8 cellular contexts compared by ENCODE assay signal in the genomic region with DNA sequence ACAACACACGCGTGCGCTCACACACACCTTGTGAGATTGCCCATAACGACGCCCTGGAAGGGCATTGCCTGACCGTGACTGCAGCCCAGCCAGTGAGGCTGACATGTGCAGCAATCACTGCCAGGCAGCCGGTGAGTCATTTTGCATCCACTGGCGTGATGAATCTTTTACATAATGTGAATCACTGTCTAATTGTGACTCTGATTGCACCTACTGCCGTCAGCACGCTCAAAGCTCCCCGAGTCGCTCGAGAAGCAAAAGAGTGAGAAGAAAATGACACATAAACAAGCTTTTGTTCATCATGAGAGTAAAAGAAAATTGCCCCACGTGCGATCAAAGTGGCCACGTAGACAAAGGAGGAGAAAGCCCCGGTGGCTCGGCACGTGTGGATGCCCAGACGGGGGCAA.
A peak's percentile ranks its signal among the peaks of the same experiment; 100 is the strongest.
DNase-seq lines count a peak whose midpoint lies in the region; ATAC-seq and TF ChIP-seq lines count a peak whose summit lies in the region.

No MANE protein-coding gene starts in this region.

- H3K9me3 ChIP-seq in upper lobe of left lung = no peaks in the 10 kb centered on the region
- H3K9me3 ChIP-seq in spleen = no peaks in the 10 kb centered on the region

- intact Hi-C loops in spleen (cut with DNase I; ENCODE audit: low total_unique reads) = no loop called here

- peaks cover 44% of the 10 kb centered on the region for H3K4me1 Mint-ChIP-seq in activated T-cell treated with anti-CD3 and anti-CD28 coated beads, Interleukin-2, amount 50 U/mL, for 24 hours (ENCODE audit: low read depth)
- no peaks in the 10 kb centered on the region for H3K4me1 Mint-ChIP-seq in glutamatergic neuron (ENCODE audit: low read depth, unreplicated experiment)

- H3K27me3 ChIP-seq in upper lobe of left lung (no peaks in the 10 kb centered on the region), spleen (replicated peaks in 1 of 7) (peaks cover 0 to 38% (median 3%) of the 10 kb centered on the region in 7 donors)

- H3K27ac ChIP-seq in upper lobe of left lung (no peak overlapping the region), spleen (no peak overlapping the region)

- H3K36me3 Mint-ChIP-seq in activated T-cell treated with anti-CD3 and anti-CD28 coated beads, Interleukin-2, amount 50 U/mL, for 24 hours (ENCODE audit: low read depth) = no peaks in the 10 kb centered on the region
- H3K36me3 Mint-ChIP-seq in glutamatergic neuron (ENCODE audit: unreplicated experiment) = peaks cover 4% of the 10 kb centered on the region

- H3K27me3 Mint-ChIP-seq in activated T-cell treated with anti-CD3 and anti-CD28 coated beads, Interleukin-2, amount 50 U/mL, for 24 hours = peaks cover 60% of the 10 kb centered on the region
- H3K27me3 Mint-ChIP-seq in glutamatergic neuron (ENCODE audit: unreplicated experiment) = peaks cover 2% of the 10 kb centered on the region

- DNase-seq in activated CD4-positive, alpha-beta T cell treated with anti-CD3 and anti-CD28 coated beads for 24 hours (ENCODE audit: low read depth in 2 of 2) = peak; percentile 26 to 30
- no peak for DNase-seq in activated CD4-positive, alpha-beta T cell treated with anti-CD3 and anti-CD28 coated beads for 1 hour
- peak; percentile 57 for DNase-seq in activated T-cell treated with anti-CD3 and anti-CD28 coated beads, Interleukin-2, amount 50 U/mL, for 24 hours
- peak; percentile 12 to 39 for DNase-seq in stimulated activated CD8-positive, alpha-beta memory T cell treated with anti-CD3 and anti-CD28 coated beads, Interleukin-2, amount 100 ng/mL, for 48 hours (ENCODE audit: low read depth in 2 of 2)
- DNase-seq in glutamatergic neuron (no peak), upper lobe of left lung (no peak), spleen (no peak)

- TF ChIP-seq CTCF in glutamatergic neuron (IDR thresholded peaks at IDR 0.05; ENCODE audit: partially characterized antibody, unreplicated experiment) (no peak), upper lobe of left lung (IDR thresholded peaks at IDR 0.05) (no peak), spleen (IDR thresholded peaks at IDR 0.05 in 8 of 11, conservative IDR thresholded peaks at IDR 0.05 in 3 of 11) (no peak)

- H3K4me1 ChIP-seq in upper lobe of left lung (no peaks in the 10 kb centered on the region), spleen (no peaks in the 10 kb centered on the region)

- TF ChIP-seq POLR2A in upper lobe of left lung (IDR thresholded peaks at IDR 0.05) = no peak
- TF ChIP-seq POLR2A in spleen (IDR thresholded peaks at IDR 0.05) = no peak

- peak overlapping the region; percentile 84 for H3K27ac Mint-ChIP-seq in activated T-cell treated with anti-CD3 and anti-CD28 coated beads, Interleukin-2, amount 50 U/mL, for 24 hours
- H3K27ac Mint-ChIP-seq in glutamatergic neuron (ENCODE audit: unreplicated experiment) = no peak overlapping the region

- H3K36me3 ChIP-seq in upper lobe of left lung (no peaks in the 10 kb centered on the region), spleen (no peaks in the 10 kb centered on the region)

- TF ChIP-seq EP300 in upper lobe of left lung (IDR thresholded peaks at IDR 0.05) = no peak

- no peak overlapping the region for H3K4me3 Mint-ChIP-seq in activated T-cell treated with anti-CD3 and anti-CD28 coated beads, Interleukin-2, amount 50 U/mL, for 24 hours
- no peak overlapping the region for H3K4me3 Mint-ChIP-seq in glutamatergic neuron (ENCODE audit: unreplicated experiment)

- H3K4me3 ChIP-seq in upper lobe of left lung (no peak overlapping the region), spleen (no peak overlapping the region)

- 82 to 85% methylated on average over 14 to 20 of the region's 20 CpGs for WGBS in upper lobe of left lung, 2 donors
- 73 to 89% (median 80%) methylated on average over 20 of the region's 20 CpGs for WGBS in spleen, 5 donors

- ATAC-seq in HG03103 (IDR thresholded peaks at IDR 0.05; ENCODE audit: low read depth, unreplicated experiment) (peak; percentile 41), upper lobe of left lung (ENCODE audit: low FRiP score in 2 of 2) (no peak)

- peaks cover 3% of the 10 kb centered on the region for H3K9me3 Mint-ChIP-seq in activated T-cell treated with anti-CD3 and anti-CD28 coated beads, Interleukin-2, amount 50 U/mL, for 24 hours
- peaks cover 1% of the 10 kb centered on the region for H3K9me3 Mint-ChIP-seq in glutamatergic neuron (ENCODE audit: unreplicated experiment)

Comparison
In these comparisons a context has a peak if more than half of its experiments do, and no peak if none do; other contexts are left out.
1. DNase-seq: peak in activated CD4-positive, alpha-beta T cell treated with anti-CD3 and anti-CD28 coated beads for 24 hours (2 of 2), activated T-cell treated with anti-CD3 and anti-CD28 coated beads, Interleukin-2, amount 50 U/mL, for 24 hours (single experiment) and stimulated activated CD8-positive, alpha-beta memory T cell treated with anti-CD3 and anti-CD28 coated beads, Interleukin-2, amount 100 ng/mL, for 48 hours (2 of 2); none in activated CD4-positive, alpha-beta T cell treated with anti-CD3 and anti-CD28 coated beads for 1 hour (single experiment), glutamatergic neuron (single experiment), upper lobe of left lung (0 of 2) and spleen (single experiment).